In the genomic region with DNA sequence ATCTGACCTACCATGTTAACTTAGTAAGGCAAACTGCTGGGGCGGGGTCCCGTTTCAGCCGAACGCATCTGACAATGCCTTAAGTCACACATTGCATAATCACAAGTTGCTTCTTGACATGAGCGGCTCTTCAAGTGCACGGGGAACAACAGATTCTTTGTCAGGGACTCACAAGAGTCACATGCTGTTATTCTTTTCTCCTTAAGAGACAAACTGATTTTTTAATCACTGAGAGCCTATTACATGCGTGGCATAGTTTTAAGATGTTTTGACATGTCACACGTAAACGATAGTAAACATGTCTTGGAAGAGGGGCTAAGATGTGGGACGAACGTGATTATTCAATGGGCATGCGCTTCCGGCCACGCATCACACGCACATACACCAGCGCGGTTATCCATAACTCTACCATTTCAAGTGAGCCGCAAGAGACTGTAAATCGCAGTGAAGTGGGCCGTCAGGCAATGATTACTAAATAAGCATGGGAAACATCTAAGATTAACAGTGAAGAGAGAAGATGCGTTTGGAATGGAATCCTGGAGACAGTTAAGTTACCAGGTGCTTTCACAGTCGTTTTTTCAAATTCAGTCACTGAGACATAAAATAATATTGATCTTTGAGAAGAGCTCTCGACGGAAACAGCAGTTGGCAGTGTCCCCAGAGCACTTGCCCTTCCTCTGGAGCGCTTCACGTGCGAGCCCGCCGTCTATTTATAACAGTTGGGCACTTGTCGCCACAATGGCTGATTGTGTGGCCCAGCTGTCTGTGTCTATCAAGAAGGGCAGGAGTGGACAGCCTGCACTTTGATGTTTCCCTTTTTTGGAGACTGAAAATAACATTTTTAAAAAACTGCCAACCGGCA, we compare ENCODE assay signal across 9 cellular contexts.
DNase-seq lines count a peak whose midpoint lies in the region; ATAC-seq and TF ChIP-seq lines count a peak whose summit lies in the region.
"Had no signal": no experiment of that assay in that cellular context is flagged by ENCODE, and none has a peak within 500 bp of the region (broad histone marks: within the 10 kb centered on the region; RNA-seq: fewer than 3 reads in every experiment).

No MANE protein-coding gene starts in this region.

- peak overlapping the region in 3 of 4 donors; percentile 28 to 38 (median 33) for H3K4me3 ChIP-seq in upper lobe of left lung

- BruUV-seq in MCF 10A (replicated peaks; lab: Mats Ljungman, UMichigan), result no TSS peak

- ATAC-seq in left lobe of liver (peak; percentile 86), upper lobe of left lung (ENCODE audit: low FRiP score in 2 of 2) (peak; percentile 62 to 84), HG02623 (IDR thresholded peaks at IDR 0.05; ENCODE audit: unreplicated experiment) (no peak)

- DNase-seq in COR-L47 (lab: John Stamatoyannopoulos, UW), result peak; percentile 81
- peak; percentile 56 for DNase-seq in NCI-H2171 (lab: John Stamatoyannopoulos, UW)
- DNase-seq in MCF 10A (ENCODE audit: unreplicated experiment), result peak; percentile 61
- DNase-seq in left lobe of liver (ENCODE audit: low spot score), result peak; percentile 89
- peak in 1 of 2 donors; percentile 85 for DNase-seq in upper lobe of left lung
- DNase-seq in D341Med (ENCODE audit: low spot score), result no peak
- DNase-seq in ACHN, result no peak

- H3K9me3 ChIP-seq in upper lobe of left lung, result no peaks in the 10 kb centered on the region

- H3K27me3 ChIP-seq in upper lobe of left lung, result no peaks in the 10 kb centered on the region

- H3K4me1 Mint-ChIP-seq in MCF 10A (ENCODE audit: insufficient read depth, unreplicated experiment), result peaks cover 31% of the 10 kb centered on the region

- TF ChIP-seq EP300 in upper lobe of left lung (IDR thresholded peaks at IDR 0.05), result peak in 1 of 4 donors; percentile 85

- CTCF ChIA-PET in MCF 10A (lab: Yijun Ruan, JAX), result interaction anchor here (0.6 to 0.7 kb wide), 3 partner anchors 37 to 50 kb away, joined by 3 read pairs; no protein-coding TSS in a partner anchor

- intact Hi-C loops in MCF 10A (cut with micrococcal nuclease), result loop anchor here (5.0 kb wide), 1 partner anchor 41 kb away; no protein-coding TSS in a partner anchor

- POLR2A ChIA-PET in MCF 10A (lab: Yijun Ruan, JAX), result interaction anchor here (0.6 to 2.2 kb wide), 29 partner anchors 9 to 220 kb away, joined by 3 to 15 read pairs (median 5); partner anchors contain the start of genes ADCY9 and TFAP4

- no peak for TF ChIP-seq CTCF in MCF 10A (IDR thresholded peaks at IDR 0.05; ENCODE audit: unreplicated experiment)
- TF ChIP-seq CTCF in upper lobe of left lung (IDR thresholded peaks at IDR 0.05), result no peak

- in situ Hi-C loops in ACHN (cut with HindIII; ENCODE audit: low pct_ligation_motif_present, low pct_unique_long_range_greater_than_20kb, low sequenced_read_pairs), result no loop called here

- no peaks in the 10 kb centered on the region for H3K9me3 Mint-ChIP-seq in MCF 10A (ENCODE audit: unreplicated experiment)

- peak overlapping the region; percentile 40 for H3K27ac Mint-ChIP-seq in MCF 10A (ENCODE audit: low read depth, unreplicated experiment)
- H3K27ac Mint-ChIP-seq: activated naive CD8-positive, alpha-beta T cell had no signal

- peaks cover 23 to 37% (median 32%) of the 10 kb centered on the region in 4 donors for H3K4me1 ChIP-seq in upper lobe of left lung

- no peaks in the 10 kb centered on the region for H3K36me3 Mint-ChIP-seq in MCF 10A (ENCODE audit: insufficient read depth, unreplicated experiment)

- H3K27me3 Mint-ChIP-seq in MCF 10A (ENCODE audit: insufficient read depth, unreplicated experiment), result no peaks in the 10 kb centered on the region
- H3K27me3 Mint-ChIP-seq: activated naive CD8-positive, alpha-beta T cell had no signal

- 15 to 19% methylated on average over 31 of the region's 31 CpGs for WGBS in upper lobe of left lung, 2 donors

- H3K36me3 ChIP-seq in upper lobe of left lung, result no peaks in the 10 kb centered on the region

- peak overlapping the region; percentile 82 to 89 (median 88) for H3K27ac ChIP-seq in upper lobe of left lung

- peak overlapping the region; percentile 64 for H3K4me3 Mint-ChIP-seq in MCF 10A (ENCODE audit: unreplicated experiment)
- H3K4me3 Mint-ChIP-seq: activated naive CD8-positive, alpha-beta T cell had no signal

- TF ChIP-seq POLR2A in upper lobe of left lung (IDR thresholded peaks at IDR 0.05), result no peak

Comparison
In these comparisons a context has a peak if more than half of its experiments do, and no peak if none do; other contexts are left out.
1. DNase-seq: peak in COR-L47 (single experiment), NCI-H2171 (single experiment), MCF 10A (single experiment) and left lobe of liver (single experiment); none in D341Med (single experiment) and ACHN (single experiment).